In genomic region chrX:154409222-154409871, GRCh38 we compare ENCODE assay signal across 8 cellular contexts. TPM values are rescaled to one million over a fixed set of nuclear protein-coding genes. Genes with fewer than 3 reads are reported as not detected.
DNase-seq lines count a peak whose midpoint lies in the region; ATAC-seq and TF ChIP-seq lines count a peak whose summit lies in the region.

A gene with protein sequence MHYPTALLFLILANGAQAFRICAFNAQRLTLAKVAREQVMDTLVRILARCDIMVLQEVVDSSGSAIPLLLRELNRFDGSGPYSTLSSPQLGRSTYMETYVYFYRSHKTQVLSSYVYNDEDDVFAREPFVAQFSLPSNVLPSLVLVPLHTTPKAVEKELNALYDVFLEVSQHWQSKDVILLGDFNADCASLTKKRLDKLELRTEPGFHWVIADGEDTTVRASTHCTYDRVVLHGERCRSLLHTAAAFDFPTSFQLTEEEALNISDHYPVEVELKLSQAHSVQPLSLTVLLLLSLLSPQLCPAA (minus strand): TSS chrX:154409254. CDS start chrX:154405568, 3,686 bp downstream.

- no peaks in the 10 kb centered on the region for H3K27me3 ChIP-seq in CD8-positive, alpha-beta memory T cell (ENCODE audit: insufficient read depth, low read length, poor library complexity, severe bottlenecking)
- no peaks in the 10 kb centered on the region for H3K27me3 ChIP-seq in duodenal mucosa (ENCODE audit: control insufficient read depth in 1 of 2, insufficient read depth in 2 of 2, low read length in 2 of 2)
- no peaks in the 10 kb centered on the region for H3K27me3 ChIP-seq in lower lobe of right lung (ENCODE audit: low read depth)
- no peaks in the 10 kb centered on the region for H3K27me3 ChIP-seq in thyroid gland

- H3K4me3 Mint-ChIP-seq in CD8-positive, alpha-beta memory T cell, result peak within 1 kb of the TSS; percentile 27 to 71 (median 48)

- POLR2A ChIA-PET in CD8-positive, alpha-beta memory T cell (lab: Charles Lee), result interaction anchor here (2.1 kb wide), 1 partner anchor 10 kb away, joined by 12 read pairs; the partner anchor contains the start of gene RPL10

- CTCF ChIA-PET in CD8-positive, alpha-beta memory T cell (lab: Charles Lee), result interaction anchor here (1.3 to 1.6 kb wide), 2 partner anchors 9 to 133 kb away, joined by 3 to 4 read pairs; no protein-coding TSS in a partner anchor

- peak within 1 kb of the TSS in 6 of 8 donors; percentile 23 to 88 (median 48) for H3K27ac Mint-ChIP-seq in CD8-positive, alpha-beta memory T cell

- ATAC-seq in SK-N-SH treated with all-trans-retinoic acid at 6 μM for 48 hours, result peak; percentile 88
- ATAC-seq in lower lobe of right lung, result peak; percentile 79 to 89
- ATAC-seq in HG03039 (IDR thresholded peaks at IDR 0.05; ENCODE audit: unreplicated experiment), result no peak
- ATAC-seq in HG03457 (IDR thresholded peaks at IDR 0.05; ENCODE audit: unreplicated experiment), result no peak

- H3K36me3 ChIP-seq in CD8-positive, alpha-beta memory T cell (ENCODE audit: insufficient read depth, low read length), result no peaks in the 10 kb centered on the region
- H3K36me3 ChIP-seq in duodenal mucosa (ENCODE audit: control insufficient read depth in 1 of 2, insufficient read depth in 2 of 2, low read length in 2 of 2) (no peaks in the 10 kb centered on the region), lower lobe of right lung (no peaks in the 10 kb centered on the region), thyroid gland (no peaks in the 10 kb centered on the region)

- WGBS in thyroid gland, 2 donors, result 70 to 86% methylated on average over 4 of the region's 26 CpGs

- H3K36me3 Mint-ChIP-seq in CD8-positive, alpha-beta memory T cell, result peaks cover 0 to 5% (median 2%) of the 10 kb centered on the region in 3 donors

- no peaks in the 10 kb centered on the region for H3K9me3 ChIP-seq in CD8-positive, alpha-beta memory T cell (ENCODE audit: low read length)
- no peaks in the 10 kb centered on the region for H3K9me3 ChIP-seq in duodenal mucosa (ENCODE audit: control insufficient read depth in 1 of 2, low read length in 2 of 2)
- no peaks in the 10 kb centered on the region for H3K9me3 ChIP-seq in lower lobe of right lung
- no peaks in the 10 kb centered on the region for H3K9me3 ChIP-seq in thyroid gland

- TF ChIP-seq POLR2A in thyroid gland (IDR thresholded peaks at IDR 0.05), result no peak

- H3K9me3 Mint-ChIP-seq in CD8-positive, alpha-beta memory T cell, result no peaks in the 10 kb centered on the region

- peak in 1 of 5 donors; percentile 18 for DNase-seq in CD8-positive, alpha-beta memory T cell
- DNase-seq in H4 (ENCODE audit: low spot score), result peak; percentile 84
- peak; percentile 91 for DNase-seq in lower lobe of right lung
- peak; percentile 73 to 81 for DNase-seq in thyroid gland

- H3K9ac ChIP-seq in duodenal mucosa (ENCODE audit: low read depth in 1 of 2, low read length in 2 of 2), result peak within 1 kb of the TSS; percentile 63 to 74

- H3K27me3 Mint-ChIP-seq in CD8-positive, alpha-beta memory T cell, result peaks cover 0 to 9% of the 10 kb centered on the region in 2 donors

- no peak within 1 kb of the TSS for H3K4me3 ChIP-seq in CD8-positive, alpha-beta memory T cell (ENCODE audit: low read length)
- H3K4me3 ChIP-seq in duodenal mucosa (ENCODE audit: low read depth in 1 of 2, low read length in 2 of 2) (peak within 1 kb of the TSS; percentile 51 to 72), lower lobe of right lung (peak within 1 kb of the TSS; percentile 56), thyroid gland (replicated peaks in 1 of 3) (no peak within 1 kb of the TSS)

- H3K27ac ChIP-seq in CD8-positive, alpha-beta memory T cell (ENCODE audit: low read depth, low read length), result peak within 1 kb of the TSS; percentile 51
- H3K27ac ChIP-seq in duodenal mucosa (ENCODE audit: low read depth, low read length) (peak within 1 kb of the TSS; percentile 78), lower lobe of right lung (peak within 1 kb of the TSS; percentile 75), thyroid gland (peak within 1 kb of the TSS in 2 of 3 donors; percentile 30 to 40)

- H3K4me1 ChIP-seq in CD8-positive, alpha-beta memory T cell (ENCODE audit: insufficient read depth, low read length), result peaks cover 9% of the 10 kb centered on the region
- H3K4me1 ChIP-seq in duodenal mucosa (ENCODE audit: control insufficient read depth in 1 of 2, insufficient read depth in 2 of 2, low read length in 2 of 2), result peaks cover 7 to 10% of the 10 kb centered on the region in 2 donors
- peaks cover 6% of the 10 kb centered on the region for H3K4me1 ChIP-seq in lower lobe of right lung
- peaks cover 0 to 7% of the 10 kb centered on the region in 2 donors for H3K4me1 ChIP-seq in thyroid gland

- TF ChIP-seq CTCF in lower lobe of right lung (IDR thresholded peaks at IDR 0.05) (no peak), thyroid gland (IDR thresholded peaks at IDR 0.05) (no peak)

- H3K4me1 Mint-ChIP-seq in CD8-positive, alpha-beta memory T cell, result peaks cover 7 to 23% (median 10%) of the 10 kb centered on the region in 3 donors

- intact Hi-C loops in lower lobe of right lung (cut with DNase I), result no loop called here
- intact Hi-C loops in thyroid gland (cut with DNase I), result no loop called here

TF ChIP-seq in SK-N-SH treated with all-trans-retinoic acid at 6 μM for 48 hours, 23 proteins besides CTCF, POLR2A, EP300 and RAD21:
- TF ChIP-seq GLIS3 (CRISPR knock-in tag; IDR thresholded peaks at IDR 0.05), result no peak
- TF ChIP-seq ZNF70 (CRISPR knock-in tag; IDR thresholded peaks at IDR 0.05), result no peak
- no peak for TF ChIP-seq TSHZ2 (CRISPR knock-in tag; IDR thresholded peaks at IDR 0.05)

RNA-seq across cellular contexts. Expression of the gene that starts here (rescaled TPM):
- total RNA-seq in CD8-positive, alpha-beta memory T cell, result 10 to 100 TPM in 1 of 2 experiments, 1 to 10 TPM in 1; 9.8 to 10.1 TPM
- 19.1 TPM for polyA plus RNA-seq in CD8-positive, alpha-beta memory T cell
- 19.4 and 21.8 TPM in 2 replicates for total RNA-seq in H4 (2014; rRNA removed; shearing (Covaris generic))
- 36.1 TPM for total RNA-seq in lower lobe of right lung
- total RNA-seq in thyroid gland, result 10 to 100 TPM; 40.7 to 92.9 (median 61.6) TPM

Comparison
In these comparisons a context has a peak if more than half of its experiments do, and no peak if none do; other contexts are left out.
1. H3K4me3 ChIP-seq: peak in duodenal mucosa (2 of 2) and lower lobe of right lung (single experiment); none in CD8-positive, alpha-beta memory T cell (single experiment) and thyroid gland (0 of 3).
2. ATAC-seq: peak in SK-N-SH treated with all-trans-retinoic acid at 6 μM for 48 hours (single experiment) and lower lobe of right lung (2 of 2); none in HG03039 (single experiment) and HG03457 (single experiment).
3. Peak in every context shown above with its lines, with median percentiles within 50 percentile points of each other: H3K27ac ChIP-seq.